Comparison of ENCODE assay signal across 26 cellular contexts in the genomic region with DNA sequence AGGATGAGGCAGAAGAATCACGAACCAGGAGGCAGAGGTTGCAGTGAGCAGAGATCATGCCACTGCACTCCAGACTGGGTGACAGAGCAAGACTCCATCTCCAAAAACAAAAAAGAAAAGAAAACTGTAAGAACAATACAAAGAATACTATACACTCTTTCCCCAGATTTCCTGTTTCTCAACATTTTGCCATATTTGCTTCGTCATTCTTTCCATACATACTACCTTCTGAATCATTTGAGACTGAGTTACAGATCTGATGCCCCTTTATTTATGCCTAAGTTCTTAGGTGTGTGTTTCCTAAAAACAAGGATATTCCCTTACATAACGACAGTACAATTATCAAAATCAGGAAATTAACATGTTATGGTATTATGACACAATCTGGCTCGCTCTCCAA.
"Had no signal": no experiment of that assay in that cellular context is flagged by ENCODE, and none has a peak within 500 bp of the region (broad histone marks: within the 10 kb centered on the region; RNA-seq: fewer than 3 reads in every experiment).

No MANE protein-coding gene starts in this region.

- H3K4me1 Mint-ChIP-seq: naive thymus-derived CD8-positive, alpha-beta T cell; stimulated activated naive B cell treated with anti-CD40 and anti-IgM and Interleukin-4, amounts not matched to agents 10 μg/mL and 1 μg/mL and 100 μg/mL, for 72 hours had no signal

- H3K4me3 ChIP-seq: hepatocyte, lower lobe of right lung, pancreas, prostate gland, skin epidermis, stomach, testis, thyroid gland, transverse colon, upper lobe of left lung, vagina had no signal

- DNase-seq: islet precursor cell; left cardiac atrium; lower lobe of right lung; mammary epithelial cell; mesenchymal stem cell; naive thymus-derived CD8-positive, alpha-beta T cell; pancreas; posterior cingulate gyrus; retina; stimulated activated CD4-positive, alpha-beta T cell treated with anti-CD3 and anti-CD28 coated beads, Interleukin-12 subunit alpha, Interleukin-12 subunit beta, amount 100 ng/mL, for 4 hours; stimulated activated CD4-positive, alpha-beta T cell treated with anti-CD3 and anti-CD28 coated beads, Interleukin-15, amount 100 ng/mL, for 24 hours; stimulated activated CD4-positive, alpha-beta T cell treated with anti-CD3 and anti-CD28 coated beads, Interleukin-2, amount 100 ng/mL, for 24 hours; stimulated activated CD4-positive, alpha-beta T cell treated with anti-CD3 and anti-CD28 coated beads, Interleukin-4, amount 100 ng/mL, for 1 hour; stimulated activated naive B cell treated with anti-CD40 and anti-IgM and Interleukin-4, amounts not matched to agents 10 μg/mL and 1 μg/mL and 100 μg/mL, for 72 hours; stimulated activated naive CD8-positive, alpha-beta T cell treated with anti-CD3 and anti-CD28 coated beads, Interleukin-15, Interleukin-2, amounts not matched to agents 100 U/mL and 50 U/mL, for 24 hours; stomach; testis; thyroid gland; transverse colon; upper lobe of left lung had no signal

- H3K79me2 ChIP-seq: hepatocyte had no signal

- H3K4me1 ChIP-seq: lower lobe of right lung, pancreas, prostate gland, stomach, testis, thyroid gland, upper lobe of left lung, vagina had no signal

- H3K36me3 ChIP-seq: lower lobe of right lung, pancreas, prostate gland, stomach, thyroid gland, transverse colon, upper lobe of left lung, vagina had no signal

- H2AFZ ChIP-seq: hepatocyte had no signal

- H3K27ac ChIP-seq: hepatocyte, lower lobe of right lung, pancreas, prostate gland, skin epidermis, stomach, testis, thyroid gland, transverse colon, upper lobe of left lung, vagina had no signal

- H3K9me3 ChIP-seq: lower lobe of right lung, pancreas, prostate gland, stomach, testis, thyroid gland, transverse colon, upper lobe of left lung, vagina had no signal

- H3K4me3 Mint-ChIP-seq: naive thymus-derived CD8-positive, alpha-beta T cell; nephron; stimulated activated naive B cell treated with anti-CD40 and anti-IgM and Interleukin-4, amounts not matched to agents 10 μg/mL and 1 μg/mL and 100 μg/mL, for 72 hours had no signal

- H3K36me3 Mint-ChIP-seq: naive thymus-derived CD8-positive, alpha-beta T cell; stimulated activated naive B cell treated with anti-CD40 and anti-IgM and Interleukin-4, amounts not matched to agents 10 μg/mL and 1 μg/mL and 100 μg/mL, for 72 hours had no signal

- ATAC-seq: left lobe of liver; lower lobe of right lung; naive thymus-derived CD8-positive, alpha-beta T cell; pancreas; stimulated activated naive B cell treated with anti-CD40 and anti-IgM and Interleukin-4, amounts not matched to agents 10 μg/mL and 1 μg/mL and 100 μg/mL, for 72 hours; stimulated activated naive CD8-positive, alpha-beta T cell treated with anti-CD3 and anti-CD28 coated beads, Interleukin-15, Interleukin-2, amounts not matched to agents 100 U/mL and 50 U/mL, for 24 hours had no signal

- H3K27ac Mint-ChIP-seq: naive thymus-derived CD8-positive, alpha-beta T cell; nephron; stimulated activated naive B cell treated with anti-CD40 and anti-IgM and Interleukin-4, amounts not matched to agents 10 μg/mL and 1 μg/mL and 100 μg/mL, for 72 hours had no signal

- H3K4me2 ChIP-seq: hepatocyte had no signal

- H3K27me3 ChIP-seq: hepatocyte, stomach, testis, thyroid gland, transverse colon, upper lobe of left lung, vagina had no signal
